1 cellular context compared by ENCODE assay signal in genomic region chr6:135025775-135026174, GRCh38.
TF ChIP-seq lines count a peak whose summit lies in the region.

No MANE protein-coding gene starts in this region.

TF ChIP-seq in H1, 55 proteins besides CTCF, POLR2A, EP300 and RAD21:
- TF ChIP-seq SUZ12 (IDR thresholded peaks at IDR 0.05; ENCODE audit: low read length) (no peak), RNF2 (IDR thresholded peaks at IDR 0.05; ENCODE audit: borderline replicate concordance, low read depth, low read length, missing control alignments, poor library complexity, severe bottlenecking) (no peak), KDM1A (IDR thresholded peaks at IDR 0.05; ENCODE audit: borderline replicate concordance, low read length) (no peak), TCF12 (IDR thresholded peaks at IDR 0.05; ENCODE audit: low read depth, low read length) (no peak), TEAD4 (IDR thresholded peaks at IDR 0.05; ENCODE audit: low read depth, low read length) (no peak), JUN (IDR thresholded peaks at IDR 0.05; ENCODE audit: low read depth, low read length) (no peak), EGR1 (IDR thresholded peaks at IDR 0.05; ENCODE audit: borderline replicate concordance, low read depth, low read length) (no peak), E2F6 (IDR thresholded peaks at IDR 0.05) (no peak), JUND (IDR thresholded peaks at IDR 0.05; ENCODE audit: low read length) (no peak), EZH2 (IDR thresholded peaks at IDR 0.05; ENCODE audit: low read depth, low read length, severe bottlenecking) (no peak)
